ENCODE assay signal across 8 cellular contexts in the genomic region with DNA sequence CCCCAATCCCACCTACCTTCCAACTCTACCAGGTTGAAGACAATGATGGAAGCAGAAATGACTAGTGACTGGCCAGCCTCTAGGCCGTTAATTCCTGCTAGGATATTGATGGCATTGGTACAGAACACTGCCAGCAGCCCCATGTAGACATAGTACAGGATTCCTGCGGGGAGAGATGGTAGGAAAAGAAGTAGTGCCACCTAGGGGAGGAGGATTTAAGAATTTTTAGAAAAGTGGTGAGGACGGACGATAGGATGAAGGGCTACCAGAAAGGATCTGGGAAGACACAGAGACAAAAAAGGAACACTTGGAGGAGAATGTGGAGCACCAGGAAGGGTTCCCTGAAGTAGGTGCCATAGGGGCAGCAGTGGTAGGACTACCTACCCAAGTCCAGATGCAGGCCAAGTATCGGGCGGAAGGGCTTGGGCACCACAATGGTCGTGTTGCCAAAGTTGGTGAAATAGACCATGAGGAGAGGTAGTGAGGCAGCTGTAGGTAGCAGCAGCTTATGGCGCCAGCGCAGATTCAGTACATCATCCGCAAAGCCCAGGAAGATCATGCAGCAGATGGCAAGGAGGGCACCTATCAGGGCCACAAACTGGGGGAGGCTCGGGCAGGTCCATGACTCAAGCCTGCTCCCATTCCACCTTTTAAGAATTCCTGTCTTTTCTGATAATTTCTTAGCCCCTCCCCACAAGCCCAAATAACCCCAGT. TPM values are rescaled to one million over a fixed set of nuclear protein-coding genes. Genes with fewer than 3 reads are reported as not detected.
A peak's percentile ranks its signal among the peaks of the same experiment; 100 is the strongest.
DNase-seq lines count a peak whose midpoint lies in the region; ATAC-seq and TF ChIP-seq lines count a peak whose summit lies in the region.

No MANE protein-coding gene starts in this region.

- H3K36me3 ChIP-seq in ACC112 (ENCODE audit: insufficient read depth, low read length) (peaks cover 13% of the 10 kb centered on the region), mammary epithelial cell (ENCODE audit: insufficient read depth, low read length) (peaks cover 21% of the 10 kb centered on the region)

- 15% methylated on average over 9 of the region's 11 CpGs for WGBS in mammary epithelial cell (ENCODE audit: low coverage, missing lambda C conversion rate)

- H4K20me1 ChIP-seq in mammary epithelial cell (ENCODE audit: insufficient read depth, low read length) = no peaks in the 10 kb centered on the region

- no peak for ATAC-seq in HG02588 (IDR thresholded peaks at IDR 0.05; ENCODE audit: unreplicated experiment)

- H3K4me1 ChIP-seq in ACC112 (ENCODE audit: control insufficient read depth, insufficient read depth, low read length, unreplicated experiment) (peaks cover 8% of the 10 kb centered on the region), mammary epithelial cell (ENCODE audit: insufficient read depth, low read length) (peaks cover 18% of the 10 kb centered on the region), mononuclear cell (ENCODE audit: insufficient read depth, low read length) (peaks cover 41% of the 10 kb centered on the region)

- peak overlapping the region; percentile 84 for H3K4me2 ChIP-seq in mammary epithelial cell (ENCODE audit: insufficient read depth, low read depth, low read length)

- in situ Hi-C loops in mammary epithelial cell (cut with MboI; ENCODE audit: low sequenced_read_pairs in 2 of 2) = loop anchor here in 1 of 2 donors (5.0 kb wide), 1 partner anchor 97 kb away; no protein-coding TSS in a partner anchor

- dilution Hi-C loops in mammary epithelial cell (cut with HindIII; ENCODE audit: low sequenced_read_pairs) = loop anchor here (5.0 to 25.0 kb wide), 2 partner anchors 83 to 612 kb away; partner anchors contain the start of genes RPS25 and TRAPPC4

- H3K4me3 ChIP-seq in ACC112 (ENCODE audit: low read depth, low read length) (peak overlapping the region; percentile 92), mammary epithelial cell (replicated peaks in 1 of 3; ENCODE audit: insufficient read depth in 1 of 3, low read depth in 2 of 3, low read length in 3 of 3) (peak overlapping the region; percentile 80 to 81 (median 81)), mononuclear cell (ENCODE audit: low read length) (peak overlapping the region; percentile 82)

- BruUV-seq in mammary epithelial cell (replicated peaks; lab: Mats Ljungman, UMichigan) = no TSS peak

- CTCF ChIA-PET in mammary epithelial cell (lab: Charles Lee; ENCODE audit: low non-redundant PET) = no interaction called here

- peak; percentile 83 for DNase-seq in GF-D8 (lab: John Stamatoyannopoulos, UW)
- DNase-seq in NCI-H526 treated with DMSO at 0.1 percent for 48 hours (lab: John Stamatoyannopoulos, UW) = peak; percentile 87
- DNase-seq in mammary epithelial cell = peak; percentile 48
- DNase-seq in stimulated activated CD8-positive, alpha-beta memory T cell treated with anti-CD3 and anti-CD28 coated beads, Interleukin-4, amount 100 ng/mL, for 48 hours = no peak
- no peak for DNase-seq in DMS153 treated with DMSO at 0.1 percent for 48 hours (lab: John Stamatoyannopoulos, UW; ENCODE audit: unreplicated experiment)

- H3K9me3 ChIP-seq in mammary epithelial cell (replicated peaks; ENCODE audit: insufficient read depth, low read length) (no peaks in the 10 kb centered on the region), mononuclear cell (ENCODE audit: low read depth, low read length) (no peaks in the 10 kb centered on the region)

- H3K27ac ChIP-seq in ACC112 (ENCODE audit: low read depth, low read length) (no peak overlapping the region), mammary epithelial cell (ENCODE audit: insufficient read depth, low read depth, low read length) (peak overlapping the region; percentile 4)

- intact Hi-C loops in mammary epithelial cell (cut with micrococcal nuclease) = loop anchor here (1.0 to 10.0 kb wide), 5 partner anchors 35 to 594 kb away; partner anchors contain the start of gene BCL9L

- H3K79me2 ChIP-seq in ACC112 (ENCODE audit: control insufficient read depth, insufficient read depth, low read length, unreplicated experiment) = peaks cover 17% of the 10 kb centered on the region
- peaks cover 29% of the 10 kb centered on the region for H3K79me2 ChIP-seq in mammary epithelial cell (ENCODE audit: insufficient read depth, low read length)

- H3K27me3 ChIP-seq in ACC112 (ENCODE audit: insufficient read depth, low read length) = no peaks in the 10 kb centered on the region
- no peaks in the 10 kb centered on the region for H3K27me3 ChIP-seq in mammary epithelial cell (ENCODE audit: insufficient read depth, low read length)
- no peaks in the 10 kb centered on the region for H3K27me3 ChIP-seq in mononuclear cell (ENCODE audit: insufficient read depth, low read length)

- H2AFZ ChIP-seq in ACC112 (ENCODE audit: low read length, unreplicated experiment) (no peak overlapping the region), mammary epithelial cell (ENCODE audit: low read depth, low read length) (peak overlapping the region; percentile 92)

- H3K9ac ChIP-seq in mammary epithelial cell (ENCODE audit: insufficient read depth, low read length) = peak overlapping the region; percentile 95

- peak; percentile 46 to 61 for TF ChIP-seq CTCF in mammary epithelial cell (conservative IDR thresholded peaks at IDR 0.05 in 1 of 2, IDR thresholded peaks at IDR 0.05 in 1 of 2; ENCODE audit: extremely low read depth in 1 of 2, insufficient read depth in 1 of 2, low read depth in 1 of 2, low read length in 2 of 2)

RNA-seq across cellular contexts. Expression of gene DPAGT1, which starts 1.2 kb away (rescaled TPM):
- 10 to 100 TPM; 22.2 to 49.3 TPM for total RNA-seq in mammary epithelial cell
- polyA plus RNA-seq in mammary epithelial cell = 66.1 TPM
- polyA minus RNA-seq in mammary epithelial cell = 97.3 TPM
- 6.7 TPM for total RNA-seq in mononuclear cell

RNA-seq across cellular contexts. Expression of gene C2CD2L, which starts 6.7 kb away (rescaled TPM):
- total RNA-seq in mammary epithelial cell (1 to 10 TPM; 3.2 to 7.2 TPM), mononuclear cell (7.5 TPM)
- 4.9 TPM for polyA plus RNA-seq in mammary epithelial cell
- polyA minus RNA-seq in mammary epithelial cell = 17.8 TPM

RNA-seq across cellular contexts. Expression of gene HMBS, which starts 15.7 kb away (rescaled TPM):
- total RNA-seq in mammary epithelial cell = 10 to 100 TPM in 1 of 2 donors, 1 to 10 TPM in 1; 8.2 to 40.6 TPM
- 61.3 TPM for polyA plus RNA-seq in mammary epithelial cell
- polyA minus RNA-seq in mammary epithelial cell = 69.8 TPM
- total RNA-seq in mononuclear cell = 2.7 TPM

RNA-seq across cellular contexts. Expression of gene HINFP, which starts 21.0 kb away (rescaled TPM):
- total RNA-seq in mammary epithelial cell (10 to 100 TPM; 23.7 to 26.8 TPM), mononuclear cell (9.1 TPM)
- 16.1 TPM for polyA plus RNA-seq in mammary epithelial cell
- polyA minus RNA-seq in mammary epithelial cell = 21.8 TPM

RNA-seq across cellular contexts. Expression of gene VPS11, which starts 32.8 kb away (rescaled TPM):
- 10 to 100 TPM; 17.6 to 24.3 TPM for total RNA-seq in mammary epithelial cell
- polyA plus RNA-seq in mammary epithelial cell = 9.0 TPM
- polyA minus RNA-seq in mammary epithelial cell = 41.6 TPM
- 34.7 TPM for total RNA-seq in mononuclear cell

Comparison
In these comparisons a context has a peak if more than half of its experiments do, and no peak if none do; other contexts are left out.
1. DNase-seq: peak in GF-D8 (single experiment), NCI-H526 treated with DMSO at 0.1 percent for 48 hours (single experiment) and mammary epithelial cell (single experiment); none in stimulated activated CD8-positive, alpha-beta memory T cell treated with anti-CD3 and anti-CD28 coated beads, Interleukin-4, amount 100 ng/mL, for 48 hours (single experiment) and DMS153 treated with DMSO at 0.1 percent for 48 hours (single experiment).
2. Peak in every context shown above with its lines, with median percentiles within 50 percentile points of each other: H3K4me3 ChIP-seq.